Comparison of ENCODE assay signal across 15 cellular contexts in genomic region chr7:22147113-22147512, GRCh38.
DNase-seq lines count a peak whose midpoint lies in the region; ATAC-seq and TF ChIP-seq lines count a peak whose summit lies in the region.
"Had no signal": no experiment of that assay in that cellular context is flagged by ENCODE, and none has a peak within 500 bp of the region (broad histone marks: within the 10 kb centered on the region; RNA-seq: fewer than 3 reads in every experiment).

No MANE protein-coding gene starts in this region.

- CTCF ChIA-PET in CD8-positive, alpha-beta T cell (lab: Charles Lee), result no interaction called here

- no peaks in the 10 kb centered on the region for H3K36me3 Mint-ChIP-seq in CD8-positive, alpha-beta T cell
- H3K36me3 Mint-ChIP-seq: activated naive CD8-positive, alpha-beta T cell had no signal

- TF ChIP-seq CTCF in CD8-positive, alpha-beta T cell (IDR thresholded peaks at IDR 0.05), result no peak
- TF ChIP-seq CTCF in coronary artery (IDR thresholded peaks at IDR 0.05) (no peak), osteoblast (IDR thresholded peaks at IDR 0.05; ENCODE audit: extremely low read depth, low read depth, low read length) (no peak)

- H3K27ac Mint-ChIP-seq in CD8-positive, alpha-beta T cell, result no peak overlapping the region
- H3K27ac Mint-ChIP-seq: activated naive CD8-positive, alpha-beta T cell had no signal

- peaks cover 6% of the 10 kb centered on the region for H3K4me1 Mint-ChIP-seq in CD8-positive, alpha-beta T cell (ENCODE audit: low read depth)

- H3K27me3 ChIP-seq in CD8-positive, alpha-beta T cell (ENCODE audit: insufficient read depth, low read length), result no peaks in the 10 kb centered on the region
- no peaks in the 10 kb centered on the region for H3K27me3 ChIP-seq in osteoblast (ENCODE audit: insufficient read depth, low read length)
- H3K27me3 ChIP-seq: foreskin keratinocyte, uterus had no signal

- peaks cover 3% of the 10 kb centered on the region for H3K27me3 Mint-ChIP-seq in CD8-positive, alpha-beta T cell (ENCODE audit: low read depth)

- peak overlapping the region; percentile 58 for H2AFZ ChIP-seq in osteoblast (ENCODE audit: low read length)

- POLR2A ChIA-PET in CD8-positive, alpha-beta T cell (lab: Charles Lee), result no interaction called here

- intact Hi-C loops in CD8-positive, alpha-beta T cell (cut with DNase I, micrococcal nuclease), result no loop called here

- peak; percentile 23 for ATAC-seq in CD8-positive, alpha-beta T cell
- peak; percentile 84 for ATAC-seq in GM21786 (IDR thresholded peaks at IDR 0.05; ENCODE audit: unreplicated experiment)
- ATAC-seq: foreskin keratinocyte had no signal

- peak overlapping the region; percentile 26 for H3K4me3 Mint-ChIP-seq in CD8-positive, alpha-beta T cell
- H3K4me3 Mint-ChIP-seq: activated naive CD8-positive, alpha-beta T cell had no signal

- no peaks in the 10 kb centered on the region for H3K9me3 ChIP-seq in CD8-positive, alpha-beta T cell (ENCODE audit: low read length)
- no peaks in the 10 kb centered on the region for H3K9me3 ChIP-seq in osteoblast (ENCODE audit: low read depth, low read length)
- H3K9me3 ChIP-seq: uterus had no signal

- no peak overlapping the region for H3K4me3 ChIP-seq in CD8-positive, alpha-beta T cell (ENCODE audit: low read depth, low read length)
- H3K4me3 ChIP-seq in coronary artery, result peak overlapping the region; percentile 43
- peak overlapping the region; percentile 36 for H3K4me3 ChIP-seq in osteoblast (ENCODE audit: insufficient read depth, low read length)

- DNase-seq in CD8-positive, alpha-beta T cell, result no peak
- DNase-seq in coronary artery (ENCODE audit: low spot score), result no peak
- no peak for DNase-seq in osteoblast (ENCODE audit: insufficient read length, low spot score, missing footprints)
- no peak for DNase-seq in effector CD8-positive, alpha-beta T cell (lab: John Stamatoyannopoulos, UW)
- no peak for DNase-seq in AG08395 (ENCODE audit: low spot score)
- DNase-seq in HK-2 (ENCODE audit: unreplicated experiment), result no peak
- no peak for DNase-seq in cerebellum (ENCODE audit: low spot score)
- DNase-seq: DND-41, foreskin keratinocyte, midbrain, NCI-H69 had no signal

- H4K20me1 ChIP-seq in osteoblast (ENCODE audit: insufficient read depth, low read length), result no peaks in the 10 kb centered on the region

- H3K27ac ChIP-seq in CD8-positive, alpha-beta T cell (ENCODE audit: low read depth, low read length), result no peak overlapping the region
- H3K27ac ChIP-seq in coronary artery (no peak overlapping the region), osteoblast (ENCODE audit: low read depth, low read length) (no peak overlapping the region)
- H3K27ac ChIP-seq: foreskin keratinocyte, KMS-11 had no signal

- H3K4me1 ChIP-seq in CD8-positive, alpha-beta T cell (ENCODE audit: insufficient read depth, low read length), result no peaks in the 10 kb centered on the region
- peaks cover 5% of the 10 kb centered on the region for H3K4me1 ChIP-seq in osteoblast (ENCODE audit: insufficient read depth, low read length)
- H3K4me1 ChIP-seq: foreskin keratinocyte, uterus had no signal

- no peaks in the 10 kb centered on the region for H3K9me3 Mint-ChIP-seq in CD8-positive, alpha-beta T cell

- H3K36me3 ChIP-seq in CD8-positive, alpha-beta T cell (ENCODE audit: insufficient read depth, low read length), result no peaks in the 10 kb centered on the region
- H3K36me3 ChIP-seq in osteoblast (ENCODE audit: insufficient read depth, low read length), result no peaks in the 10 kb centered on the region
- H3K36me3 ChIP-seq: uterus had no signal

- no peaks in the 10 kb centered on the region for H3K79me2 ChIP-seq in osteoblast (ENCODE audit: insufficient read depth, low read length)

- peak overlapping the region; percentile 48 for H3K4me2 ChIP-seq in osteoblast (ENCODE audit: insufficient read depth, low read length)
- H3K4me2 ChIP-seq: KMS-11 had no signal
